In genomic region chr2:158038906-158039305, GRCh38 we compare ENCODE assay signal across 1 cellular context.
TF ChIP-seq lines count a peak whose summit lies in the region.

No MANE protein-coding gene starts in this region.

TF ChIP-seq in SK-N-SH, 30 proteins besides CTCF, POLR2A, EP300 and RAD21 (continued from another document):
- TF ChIP-seq REST (IDR thresholded peaks at IDR 0.05; ENCODE audit: low read depth, low read length) (no peak), GABPA (IDR thresholded peaks at IDR 0.05; ENCODE audit: low read depth) (no peak), FOSL2 (IDR thresholded peaks at IDR 0.05; ENCODE audit: borderline replicate concordance, low read depth) (no peak), IRF3 (IDR thresholded peaks at IDR 0.05; ENCODE audit: low read depth, low read length) (no peak), PBX3 (IDR thresholded peaks at IDR 0.05) (no peak), GATA2 (CRISPR knock-in tag; IDR thresholded peaks at IDR 0.05) (no peak), MAX (IDR thresholded peaks at IDR 0.05; ENCODE audit: low read depth) (no peak), FOXJ3 (CRISPR knock-in tag; IDR thresholded peaks at IDR 0.05) (no peak), NRF1 (IDR thresholded peaks at IDR 0.05; ENCODE audit: low read depth, low read length) (no peak), SIN3A (IDR thresholded peaks at IDR 0.05; ENCODE audit: borderline replicate concordance, low read depth, low read length) (no peak), TEAD4 (IDR thresholded peaks at IDR 0.05; ENCODE audit: borderline replicate concordance, insufficient read depth) (no peak), EZH2phosphoT487 (IDR thresholded peaks at IDR 0.05; ENCODE audit: borderline replicate concordance, low read depth) (no peak), RXRA (IDR thresholded peaks at IDR 0.05; ENCODE audit: borderline replicate concordance, low read depth) (no peak), YY1 (IDR thresholded peaks at IDR 0.05; ENCODE audit: low read depth) (no peak), FOXM1 (IDR thresholded peaks at IDR 0.05; ENCODE audit: low read depth) (no peak), CHD2 (IDR thresholded peaks at IDR 0.05; ENCODE audit: low read length, partially characterized antibody) (no peak)
